8 cellular contexts compared by ENCODE assay signal in genomic region chr19:50510121-50510670, GRCh38. TPM values are rescaled to one million over a fixed set of nuclear protein-coding genes. Genes with fewer than 3 reads are reported as not detected.
DNase-seq lines count a peak whose midpoint lies in the region; ATAC-seq and TF ChIP-seq lines count a peak whose summit lies in the region.

No MANE protein-coding gene starts in this region.

- no peak overlapping the region for H3K27ac ChIP-seq in DOHH2 (ENCODE audit: low read depth, low read length)

- H3F3A ChIP-seq in DOHH2 (ENCODE audit: control insufficient read depth, insufficient read depth): no peaks in the 10 kb centered on the region

- DNase-seq in fibroblast of the aortic adventitia (ENCODE audit: low read depth) (no peak), posterior vena cava (ENCODE audit: low spot score) (peak; percentile 80), HK-2 (ENCODE audit: unreplicated experiment) (no peak), COLO668 (lab: John Stamatoyannopoulos, UW; ENCODE audit: unreplicated experiment) (no peak), NCI-H69 (lab: John Stamatoyannopoulos, UW) (no peak)

- H3K4me2 ChIP-seq in DOHH2 (ENCODE audit: low read length): peak overlapping the region; percentile 90

- no peaks in the 10 kb centered on the region for H3K9me3 ChIP-seq in DOHH2 (ENCODE audit: control insufficient read depth, insufficient read depth, low read length)

- intact Hi-C loops in posterior vena cava (cut with DNase I): no loop called here

- ATAC-seq in SK-N-SH treated with all-trans-retinoic acid at 6 μM for 48 hours (peak; percentile 5; the same call in 2 of the 3 replicates), HG03457 (IDR thresholded peaks at IDR 0.05; ENCODE audit: unreplicated experiment) (no peak)

- H3K4me3 ChIP-seq in DOHH2 (ENCODE audit: low read length) (peak overlapping the region; percentile 79), fibroblast of the aortic adventitia (ENCODE audit: low read depth, low read length) (peak overlapping the region; percentile 96)

- H3K9me2 ChIP-seq in DOHH2 (replicated peaks; ENCODE audit: control insufficient read depth, low read length): no peaks in the 10 kb centered on the region

- H4K20me1 ChIP-seq in DOHH2 (ENCODE audit: control insufficient read depth, insufficient read depth, low read depth, low read length): no peaks in the 10 kb centered on the region

- H3K4me1 ChIP-seq in DOHH2 (ENCODE audit: control insufficient read depth, low read length): peaks cover 14% of the 10 kb centered on the region

- peaks cover 3% of the 10 kb centered on the region; the same call in 1 of the 2 replicates for H3K79me2 ChIP-seq in DOHH2 (ENCODE audit: control insufficient read depth, low read length)

- TF ChIP-seq CTCF in DOHH2 (IDR thresholded peaks at IDR 0.05; ENCODE audit: low read depth, low read length, poor library complexity, severe bottlenecking): no peak
- TF ChIP-seq CTCF in fibroblast of the aortic adventitia (IDR thresholded peaks at IDR 0.05; ENCODE audit: insufficient read depth, low read length): no peak

- H3K36me3 ChIP-seq in DOHH2 (ENCODE audit: control insufficient read depth, low read length): no peaks in the 10 kb centered on the region

- no peaks in the 10 kb centered on the region for H3K27me3 ChIP-seq in DOHH2 (ENCODE audit: control insufficient read depth, low read length)

TF ChIP-seq in SK-N-SH treated with all-trans-retinoic acid at 6 μM for 48 hours, 23 proteins besides CTCF, POLR2A, EP300 and RAD21:
- no peak for TF ChIP-seq OSR1 (CRISPR knock-in tag; IDR thresholded peaks at IDR 0.05)
- no peak for TF ChIP-seq ZNF565 (CRISPR knock-in tag; conservative IDR thresholded peaks at IDR 0.05; ENCODE audit: low read depth)
- TF ChIP-seq ESRRG (CRISPR knock-in tag; IDR thresholded peaks at IDR 0.05): no peak
- TF ChIP-seq ZFP30 (CRISPR knock-in tag; IDR thresholded peaks at IDR 0.05): no peak
- TF ChIP-seq SNAI2 (CRISPR knock-in tag; IDR thresholded peaks at IDR 0.05): no peak
- TF ChIP-seq RARB (CRISPR knock-in tag; IDR thresholded peaks at IDR 0.05): no peak
- TF ChIP-seq ZNF70 (CRISPR knock-in tag; IDR thresholded peaks at IDR 0.05): no peak
- no peak for TF ChIP-seq ZC3H10 (CRISPR knock-in tag; IDR thresholded peaks at IDR 0.05)
- TF ChIP-seq GLIS3 (CRISPR knock-in tag; IDR thresholded peaks at IDR 0.05): no peak
- TF ChIP-seq TCF4 (CRISPR knock-in tag; IDR thresholded peaks at IDR 0.05; ENCODE audit: borderline replicate concordance): no peak
- TF ChIP-seq, protein P1, sequence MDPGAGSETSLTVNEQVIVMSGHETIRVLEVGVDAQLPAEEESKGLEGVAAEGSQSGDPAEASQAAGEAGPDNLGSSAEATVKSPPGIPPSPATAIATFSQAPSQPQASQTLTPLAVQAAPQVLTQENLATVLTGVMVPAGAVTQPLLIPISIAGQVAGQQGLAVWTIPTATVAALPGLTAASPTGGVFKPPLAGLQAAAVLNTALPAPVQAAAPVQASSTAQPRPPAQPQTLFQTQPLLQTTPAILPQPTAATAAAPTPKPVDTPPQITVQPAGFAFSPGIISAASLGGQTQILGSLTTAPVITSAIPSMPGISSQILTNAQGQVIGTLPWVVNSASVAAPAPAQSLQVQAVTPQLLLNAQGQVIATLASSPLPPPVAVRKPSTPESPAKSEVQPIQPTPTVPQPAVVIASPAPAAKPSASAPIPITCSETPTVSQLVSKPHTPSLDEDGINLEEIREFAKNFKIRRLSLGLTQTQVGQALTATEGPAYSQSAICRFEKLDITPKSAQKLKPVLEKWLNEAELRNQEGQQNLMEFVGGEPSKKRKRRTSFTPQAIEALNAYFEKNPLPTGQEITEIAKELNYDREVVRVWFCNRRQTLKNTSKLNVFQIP (CRISPR knock-in tag; IDR thresholded peaks at IDR 0.05; ENCODE audit: borderline replicate concordance, low read depth): no peak
TF ChIP-seq in SK-N-SH treated with all-trans-retinoic acid at 6 μM for 48 hours: peak in this region for 0.

RNA-seq across cellular contexts. Expression of gene JOSD2, which starts 0.8 kb away (rescaled TPM):
- total RNA-seq in fibroblast of the aortic adventitia (ENCODE audit: low replicate concordance) (12.1 and 26.7 TPM in 2 replicates), posterior vena cava (10 to 100 TPM; 27.5 to 31.7 TPM)

RNA-seq across cellular contexts. Expression of gene ASPDH, which starts 3.5 kb away (rescaled TPM):
- not detected in 2 replicates for total RNA-seq in fibroblast of the aortic adventitia (ENCODE audit: low replicate concordance)
- not detected for total RNA-seq in posterior vena cava

RNA-seq across cellular contexts. Expression of gene GARIN5A, which starts 33.5 kb away (rescaled TPM):
- total RNA-seq in fibroblast of the aortic adventitia (ENCODE audit: low replicate concordance): not detected in 2 replicates
- total RNA-seq in posterior vena cava: not detected

RNA-seq across cellular contexts. Expression of gene EMC10, which starts 33.9 kb away (rescaled TPM):
- 22.8 and 35.2 TPM in 2 replicates for total RNA-seq in fibroblast of the aortic adventitia (ENCODE audit: low replicate concordance)
- 10 to 100 TPM; 60.2 to 87.6 TPM for total RNA-seq in posterior vena cava

RNA-seq across cellular contexts. Expression of gene LRRC4B, which starts 58.0 kb away (rescaled TPM):
- not detected in 2 replicates for total RNA-seq in fibroblast of the aortic adventitia (ENCODE audit: low replicate concordance)
- 10 to 100 TPM; 10.3 to 14.2 TPM for total RNA-seq in posterior vena cava
